ENCODE assay signal across 8 cellular contexts in the genomic region with DNA sequence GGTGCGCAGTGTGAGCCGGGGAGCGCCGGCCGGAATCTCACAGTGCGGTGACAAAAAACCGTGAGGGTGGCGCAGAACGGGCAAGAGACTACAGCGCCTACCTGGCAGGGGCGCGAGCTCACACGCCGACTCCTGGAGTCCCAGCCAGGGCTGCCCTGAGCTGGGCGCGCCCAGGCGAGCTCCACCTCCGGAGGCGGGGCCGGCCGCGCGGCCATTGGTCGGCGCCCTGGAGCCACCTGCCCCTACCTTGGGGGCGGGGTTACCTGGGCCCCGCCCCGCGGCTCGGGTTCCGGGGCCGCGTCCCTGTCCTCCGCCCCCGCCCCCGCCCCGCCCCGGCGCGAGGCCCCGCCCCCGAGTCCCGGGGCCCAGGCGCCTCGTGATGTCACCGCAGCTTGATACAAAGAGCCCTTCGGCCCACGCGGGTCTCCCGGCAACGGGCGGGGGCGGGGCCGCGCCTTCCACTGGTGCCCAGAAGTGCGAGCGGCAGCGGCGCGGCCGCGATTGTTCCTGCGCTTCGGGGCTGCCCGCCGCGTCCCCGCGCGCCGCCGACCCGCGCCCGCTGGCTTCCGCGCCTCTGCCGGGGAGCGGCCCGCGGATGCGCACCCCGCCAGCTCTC.
A peak's percentile ranks its signal among the peaks of the same experiment; 100 is the strongest.
DNase-seq lines count a peak whose midpoint lies in the region; ATAC-seq and TF ChIP-seq lines count a peak whose summit lies in the region.

No MANE protein-coding gene starts in this region.

- peak overlapping the region; percentile 79 for H3K27ac ChIP-seq in 22Rv1

- DNase-seq in NCI-H2196 treated with DMSO at 0.1 percent for 48 hours (lab: John Stamatoyannopoulos, UW; ENCODE audit: unreplicated experiment) (peak; percentile 75), cerebellar nuclear complex (lab: John Stamatoyannopoulos, UW) (peak; percentile 54 to 78), left kidney (ENCODE audit: low read depth, low spot score) (peak; percentile 97)
- DNase-seq in activated CD4-positive, alpha-beta T cell treated with anti-CD3 and anti-CD28 coated beads for 1 hour: peak; percentile 93
- peak; percentile 90 for DNase-seq in stimulated activated CD4-positive, alpha-beta T cell treated with anti-CD3 and anti-CD28 coated beads, Interleukin-1b, Interleukin-23, amount 100 ng/mL, for 48 hours

- peak; percentile 27 for TF ChIP-seq CTCF in 22Rv1 (IDR thresholded peaks at IDR 0.05)

- ATAC-seq in GM18867 (IDR thresholded peaks at IDR 0.05; ENCODE audit: unreplicated experiment): peak; percentile 77
- ATAC-seq in HG03108 (IDR thresholded peaks at IDR 0.05; ENCODE audit: unreplicated experiment): peak; percentile 58

Comparison
In these comparisons a context has a peak if more than half of its experiments do, and no peak if none do; other contexts are left out.
1. Peak in every context shown above with its lines: DNase-seq, ATAC-seq and H3K27ac ChIP-seq.